9 cellular contexts compared by ENCODE assay signal in the genomic region with DNA sequence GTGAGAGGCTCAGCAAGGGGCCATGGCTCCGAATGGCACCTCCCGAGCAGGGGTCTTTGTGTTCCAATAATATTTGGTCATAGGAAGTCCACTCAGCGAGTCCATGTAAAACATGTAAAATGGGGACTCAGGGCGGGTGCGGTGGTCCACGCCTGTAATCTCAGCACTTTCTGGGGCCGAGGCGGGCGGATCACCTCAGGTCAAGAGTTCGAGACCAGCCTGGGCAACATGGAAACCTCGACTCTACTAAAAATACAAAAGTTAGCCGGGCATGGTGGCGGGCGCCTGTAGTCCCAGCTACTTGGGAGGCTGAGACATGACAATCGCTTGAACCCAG. TPM values are rescaled to one million over a fixed set of nuclear protein-coding genes. Genes with fewer than 3 reads are reported as not detected.
DNase-seq lines count a peak whose midpoint lies in the region; ATAC-seq and TF ChIP-seq lines count a peak whose summit lies in the region.
"Had no signal": no experiment of that assay in that cellular context is flagged by ENCODE, and none has a peak within 500 bp of the region (broad histone marks: within the 10 kb centered on the region; RNA-seq: fewer than 3 reads in every experiment).

No MANE protein-coding gene starts in this region.

- peaks cover 9% of the 10 kb centered on the region for H3K27me3 Mint-ChIP-seq in activated CD4-positive, alpha-beta T cell treated with anti-CD3 and anti-CD28 coated beads, Interleukin-2, amount 10 ng/mL, durations not matched to agents 24 days and 14 days
- H3K27me3 Mint-ChIP-seq in T-cell: no peaks in the 10 kb centered on the region
- no peaks in the 10 kb centered on the region for H3K27me3 Mint-ChIP-seq in natural killer cell treated with Interleukin-12 subunit alpha and Interleukin-12 subunit beta and Interleukin-15 and Interleukin-18, amount 100 ng/mL, for 72 hours

- no peaks in the 10 kb centered on the region for H3K9me3 Mint-ChIP-seq in activated CD4-positive, alpha-beta T cell treated with anti-CD3 and anti-CD28 coated beads, Interleukin-2, amount 10 ng/mL, durations not matched to agents 24 days and 14 days
- H3K9me3 Mint-ChIP-seq in T-cell: no peaks in the 10 kb centered on the region
- no peaks in the 10 kb centered on the region for H3K9me3 Mint-ChIP-seq in natural killer cell treated with Interleukin-12 subunit alpha and Interleukin-12 subunit beta and Interleukin-15 and Interleukin-18, amount 100 ng/mL, for 72 hours

- ATAC-seq in T-cell (replicated peaks in 1 of 4) (no peak), GM19035 (IDR thresholded peaks at IDR 0.05; ENCODE audit: unreplicated experiment) (no peak)
- no peak for ATAC-seq in natural killer cell treated with Interleukin-12 subunit alpha and Interleukin-12 subunit beta and Interleukin-15 and Interleukin-18, amount 100 ng/mL, for 72 hours

- no peak overlapping the region for H3K27ac Mint-ChIP-seq in activated CD4-positive, alpha-beta T cell treated with anti-CD3 and anti-CD28 coated beads, Interleukin-2, amount 10 ng/mL, durations not matched to agents 24 days and 14 days
- peak overlapping the region in 1 of 2 donors; percentile 52 for H3K27ac Mint-ChIP-seq in T-cell
- H3K27ac Mint-ChIP-seq in natural killer cell treated with Interleukin-12 subunit alpha and Interleukin-12 subunit beta and Interleukin-15 and Interleukin-18, amount 100 ng/mL, for 72 hours: no peak overlapping the region

- CTCF ChIA-PET in T-cell (lab: Charles Lee): interaction anchor here (1.0 to 3.8 kb wide), 11 partner anchors 11 to 1084 kb away, joined by 3 to 37 read pairs (median 5); partner anchors contain the start of gene COPG1 (in 1 of the 2)

- WGBS in stomach, 5 donors: 75 to 86% (median 78%) methylated on average over 15 of the region's 15 CpGs

- H3K9ac ChIP-seq in iPS-20b (ENCODE audit: low read depth, low read length): no peak overlapping the region

- no peaks in the 10 kb centered on the region for H3K9me3 ChIP-seq in iPS-20b (ENCODE audit: insufficient read depth, low read depth, low read length)
- no peaks in the 10 kb centered on the region for H3K9me3 ChIP-seq in stomach

- H3K36me3 ChIP-seq in iPS-20b (ENCODE audit: insufficient read depth, low read depth, low read length) (no peaks in the 10 kb centered on the region), stomach (peaks cover 0 to 13% (median 3%) of the 10 kb centered on the region in 4 donors)

- H3K4me3 ChIP-seq in iPS-20b (ENCODE audit: low read length) (peak overlapping the region; percentile 41; the same call in 1 of the 2 replicates), stomach (peak overlapping the region; percentile 51 to 57 (median 54))

- no peaks in the 10 kb centered on the region for H3K4me1 ChIP-seq in iPS-20b (ENCODE audit: insufficient read depth, low read length)
- peaks cover 27 to 43% (median 32%) of the 10 kb centered on the region in 4 donors for H3K4me1 ChIP-seq in stomach

- peaks cover 25% of the 10 kb centered on the region for H3K27me3 ChIP-seq in iPS-20b (ENCODE audit: insufficient read depth, low read length)
- no peaks in the 10 kb centered on the region for H3K27me3 ChIP-seq in stomach

- DNase-seq in activated CD4-positive, alpha-beta T cell treated with anti-CD3 and anti-CD28 coated beads, Interleukin-2, amount 10 ng/mL, durations not matched to agents 24 days and 14 days: no peak
- no peak for DNase-seq in activated CD4-positive, alpha-beta T cell treated with anti-CD3 and anti-CD28 coated beads, Interleukin-2, amount 50 U/mL, for 48 hours
- DNase-seq in T-cell (no peak), stomach (no peak), C1 segment of cervical spinal cord (lab: John Stamatoyannopoulos, UW) (no peak)
- DNase-seq in natural killer cell treated with Interleukin-12 subunit alpha and Interleukin-12 subunit beta and Interleukin-15 and Interleukin-18, amount 100 ng/mL, for 72 hours (ENCODE audit: low spot score): no peak

- H3K4me1 Mint-ChIP-seq in activated CD4-positive, alpha-beta T cell treated with anti-CD3 and anti-CD28 coated beads, Interleukin-2, amount 10 ng/mL, durations not matched to agents 24 days and 14 days: peaks cover 11% of the 10 kb centered on the region
- peaks cover 16 to 25% (median 19%) of the 10 kb centered on the region in 3 donors for H3K4me1 Mint-ChIP-seq in T-cell
- H3K4me1 Mint-ChIP-seq in natural killer cell treated with Interleukin-12 subunit alpha and Interleukin-12 subunit beta and Interleukin-15 and Interleukin-18, amount 100 ng/mL, for 72 hours (ENCODE audit: low read depth in 2 of 2): peaks cover 23 to 25% of the 10 kb centered on the region in 2 donors

- H3K4me3 Mint-ChIP-seq in activated CD4-positive, alpha-beta T cell treated with anti-CD3 and anti-CD28 coated beads, Interleukin-2, amount 10 ng/mL, durations not matched to agents 24 days and 14 days: peak overlapping the region; percentile 84
- peak overlapping the region; percentile 21 to 79 (median 28) for H3K4me3 Mint-ChIP-seq in T-cell
- H3K4me3 Mint-ChIP-seq in natural killer cell treated with Interleukin-12 subunit alpha and Interleukin-12 subunit beta and Interleukin-15 and Interleukin-18, amount 100 ng/mL, for 72 hours: no peak overlapping the region

- intact Hi-C loops in activated CD4-positive, alpha-beta T cell treated with anti-CD3 and anti-CD28 coated beads, Interleukin-2, amount 10 ng/mL, durations not matched to agents 24 days and 14 days (cut with micrococcal nuclease): loop anchor here (1.0 kb wide), 3 partner anchors 11 to 134 kb away; partner anchors contain the start of genes CFAP92 and ISY1
- intact Hi-C loops in stomach (cut with DNase I; ENCODE audit: low total_unique reads): no loop called here

- H3K36me3 Mint-ChIP-seq in activated CD4-positive, alpha-beta T cell treated with anti-CD3 and anti-CD28 coated beads, Interleukin-2, amount 10 ng/mL, durations not matched to agents 24 days and 14 days (ENCODE audit: low read depth): no peaks in the 10 kb centered on the region
- H3K36me3 Mint-ChIP-seq in T-cell: no peaks in the 10 kb centered on the region
- H3K36me3 Mint-ChIP-seq in natural killer cell treated with Interleukin-12 subunit alpha and Interleukin-12 subunit beta and Interleukin-15 and Interleukin-18, amount 100 ng/mL, for 72 hours: no peaks in the 10 kb centered on the region

- POLR2A ChIA-PET in T-cell (lab: Charles Lee): interaction anchor here (0.6 to 1.7 kb wide), 4 partner anchors 11 to 58 kb away, joined by 3 to 13 read pairs (median 4); no protein-coding TSS in a partner anchor

- no peak for TF ChIP-seq POLR2A in stomach (IDR thresholded peaks at IDR 0.05)

- no peak for TF ChIP-seq EP300 in stomach (IDR thresholded peaks at IDR 0.05)

- TF ChIP-seq CTCF in stomach (IDR thresholded peaks at IDR 0.05): no peak

- no peak overlapping the region for H3K27ac ChIP-seq in iPS-20b (ENCODE audit: low read length)
- H3K27ac ChIP-seq in stomach: peak overlapping the region in 4 of 5 donors; percentile 72 to 87 (median 76)

RNA-seq across cellular contexts. Expression of gene EFCC1, which starts 26.4 kb away (rescaled TPM):
- total RNA-seq in activated CD4-positive, alpha-beta T cell treated with anti-CD3 and anti-CD28 coated beads, Interleukin-2, amount 10 ng/mL, durations not matched to agents 24 days and 14 days: 0.36 and 0.37 TPM in 2 replicates
- total RNA-seq in T-cell: under 1 TPM; 0.20 to 0.43 (median 0.30) TPM
- total RNA-seq in stomach: 10 to 100 TPM in 3 of 5 donors, 1 to 10 TPM in 2; 1.0 to 13.9 (median 10.3) TPM
- polyA plus RNA-seq in stomach: 10 to 100 TPM in 1 of 3 donors, 1 to 10 TPM in 2; 3.4 to 10.7 (median 8.2) TPM
- under 1 TPM in 1 of 2 donors, not detected in 1; 0.21 TPM for total RNA-seq in natural killer cell treated with Interleukin-12 subunit alpha and Interleukin-12 subunit beta and Interleukin-15 and Interleukin-18, amount 100 ng/mL, for 72 hours

RNA-seq across cellular contexts. Expression of gene GP9, which starts 33.1 kb away (rescaled TPM):
- total RNA-seq in activated CD4-positive, alpha-beta T cell treated with anti-CD3 and anti-CD28 coated beads, Interleukin-2, amount 10 ng/mL, durations not matched to agents 24 days and 14 days: not detected in 2 replicates
- total RNA-seq in T-cell (not detected), stomach (not detected)
- not detected for polyA plus RNA-seq in stomach
- total RNA-seq in natural killer cell treated with Interleukin-12 subunit alpha and Interleukin-12 subunit beta and Interleukin-15 and Interleukin-18, amount 100 ng/mL, for 72 hours: under 1 TPM in 1 of 2 donors, not detected in 1; 0.45 TPM
- polyA plus RNA-seq: AG04450 had no signal

RNA-seq across cellular contexts. Expression of gene CFAP92, which starts 33.6 kb away (rescaled TPM):
- 0.17 TPM in 1 of 2 replicates, not detected in the other for total RNA-seq in activated CD4-positive, alpha-beta T cell treated with anti-CD3 and anti-CD28 coated beads, Interleukin-2, amount 10 ng/mL, durations not matched to agents 24 days and 14 days
- total RNA-seq in T-cell (under 1 TPM; 0.13 to 0.49 (median 0.26) TPM), stomach (10 to 100 TPM in 1 of 5 donors, 1 to 10 TPM in 3, under 1 TPM in 1; 0.87 to 13.4 (median 5.2) TPM)
- 1 to 10 TPM in 1 of 3 donors, under 1 TPM in 2; 0.50 to 2.7 (median 0.70) TPM for polyA plus RNA-seq in stomach
- total RNA-seq in natural killer cell treated with Interleukin-12 subunit alpha and Interleukin-12 subunit beta and Interleukin-15 and Interleukin-18, amount 100 ng/mL, for 72 hours: under 1 TPM in 1 of 2 donors, not detected in 1; 0.50 TPM
